Comparison of ENCODE assay signal across 16 cellular contexts in genomic region chr13:51960766-51961165, GRCh38. TPM values are rescaled to one million over a fixed set of nuclear protein-coding genes. Genes with fewer than 3 reads are reported as not detected.
DNase-seq lines count a peak whose midpoint lies in the region; ATAC-seq and TF ChIP-seq lines count a peak whose summit lies in the region.
"Had no signal": no experiment of that assay in that cellular context is flagged by ENCODE, and none has a peak within 500 bp of the region (broad histone marks: within the 10 kb centered on the region; RNA-seq: fewer than 3 reads in every experiment).

No MANE protein-coding gene starts in this region.

- H3K4me3 ChIP-seq in BLaER1 (no peak overlapping the region), colonic mucosa (no peak overlapping the region), transverse colon (no peak overlapping the region)
- H3K4me3 ChIP-seq: BLaER1 treated with 17β-estradiol and CSF1 and Interleukin-3, amounts not matched to agents 10 nM and 100 nM had no signal

- H3K27me3 ChIP-seq in BLaER1 (no peaks in the 10 kb centered on the region), colonic mucosa (no peaks in the 10 kb centered on the region), transverse colon (no peaks in the 10 kb centered on the region)
- H3K27me3 ChIP-seq: BE2C; BLaER1 treated with 17β-estradiol and CSF1 and Interleukin-3, amounts not matched to agents 10 nM and 100 nM had no signal

- no peak for TF ChIP-seq CTCF in colonic mucosa (IDR thresholded peaks at IDR 0.05)
- no peak for TF ChIP-seq CTCF in transverse colon (IDR thresholded peaks at IDR 0.05)

- intact Hi-C loops in colonic mucosa (cut with DNase I), result no loop called here
- intact Hi-C loops in transverse colon (cut with DNase I; ENCODE audit: low total_unique reads), result no loop called here

- H3K4me2 ChIP-seq in BLaER1, result 0 out of 2 replicates have a peak overlapping the region, but pooled peaks have one; percentile 17

- H3K9me3 ChIP-seq in BLaER1 (no peaks in the 10 kb centered on the region), colonic mucosa (no peaks in the 10 kb centered on the region), transverse colon (no peaks in the 10 kb centered on the region)
- H3K9me3 ChIP-seq: BE2C; BLaER1 treated with 17β-estradiol and CSF1 and Interleukin-3, amounts not matched to agents 10 nM and 100 nM had no signal

- ATAC-seq in GM21447 (IDR thresholded peaks at IDR 0.05; ENCODE audit: unreplicated experiment) (no peak), GM21717 (IDR thresholded peaks at IDR 0.05; ENCODE audit: unreplicated experiment) (no peak)
- ATAC-seq: CD8-positive, alpha-beta T cell had no signal

- DNase-seq in colonic mucosa (no peak), myocyte (ENCODE audit: low read depth) (peak; percentile 57), transverse colon (no peak), DMS 273 (lab: John Stamatoyannopoulos, UW; ENCODE audit: unreplicated experiment) (no peak)
- DNase-seq: 8988T; ACHN; BE2C; CD4-positive, alpha-beta T cell; CD8-positive, alpha-beta T cell; DMS79 treated with DMSO at 0.1 percent for 48 hours; GF-D8 had no signal

- no peak for TF ChIP-seq EP300 in transverse colon (IDR thresholded peaks at IDR 0.05; ENCODE audit: low read depth)

- no peaks in the 10 kb centered on the region for H4K20me1 ChIP-seq in BLaER1
- H4K20me1 ChIP-seq: BLaER1 treated with 17β-estradiol and CSF1 and Interleukin-3, amounts not matched to agents 10 nM and 100 nM had no signal

- H3K4me1 ChIP-seq in BLaER1 (peaks cover 15% of the 10 kb centered on the region), colonic mucosa (peaks cover 20% of the 10 kb centered on the region), transverse colon (peaks cover 7 to 64% (median 39%) of the 10 kb centered on the region in 4 donors)
- H3K4me1 ChIP-seq: BE2C had no signal

- no peak for TF ChIP-seq POLR2A in transverse colon (IDR thresholded peaks at IDR 0.05)

- in situ Hi-C loops in transverse colon (cut with MboI; ENCODE audit: low pct_ligation_motif_present in 1 of 4, low pct_unique_long_range_greater_than_20kb in 1 of 4, low sequenced_read_pairs in 3 of 4), result no loop called here

- no peak overlapping the region for H3K27ac ChIP-seq in BLaER1
- peak overlapping the region; percentile 81 for H3K27ac ChIP-seq in colonic mucosa
- peak overlapping the region; percentile 75 to 84 (median 84) for H3K27ac ChIP-seq in transverse colon
- H3K27ac ChIP-seq: BLaER1 treated with 17β-estradiol and CSF1 and Interleukin-3, amounts not matched to agents 10 nM and 100 nM; C4-2B had no signal

- no peak overlapping the region for H3K9ac ChIP-seq in BLaER1
- no peak overlapping the region for H3K9ac ChIP-seq in colonic mucosa (ENCODE audit: low read depth in 2 of 2, low read length in 2 of 2)
- H3K9ac ChIP-seq: BLaER1 treated with 17β-estradiol and CSF1 and Interleukin-3, amounts not matched to agents 10 nM and 100 nM had no signal

- WGBS in transverse colon (ENCODE audit: low coverage in 1 of 2), 2 donors, result 80 to 96% methylated on average over 1 to 4 of the region's 4 CpGs

- H3K36me3 ChIP-seq in BLaER1, result no peaks in the 10 kb centered on the region
- no peaks in the 10 kb centered on the region for H3K36me3 ChIP-seq in colonic mucosa
- no peaks in the 10 kb centered on the region for H3K36me3 ChIP-seq in transverse colon
- H3K36me3 ChIP-seq: BE2C; BLaER1 treated with 17β-estradiol and CSF1 and Interleukin-3, amounts not matched to agents 10 nM and 100 nM had no signal

RNA-seq across cellular contexts. Expression of gene ATP7B, which starts 50.5 kb away (rescaled TPM):
- 10 to 100 TPM; 14.0 to 18.8 TPM for total RNA-seq in colonic mucosa
- total RNA-seq in myocyte, result 2.1 and 3.3 TPM in 2 replicates
- 3.3 TPM for polyA plus RNA-seq in myocyte (2012)
- total RNA-seq in transverse colon, result 10 to 100 TPM; 17.6 to 32.9 (median 22.6) TPM

RNA-seq across cellular contexts. Expression of gene ALG11, which starts 51.4 kb away (rescaled TPM):
- total RNA-seq in colonic mucosa (10 to 100 TPM; 32.4 to 45.0 TPM), myocyte (27.7 and 36.3 TPM in 2 replicates), transverse colon (10 to 100 TPM in 3 of 4 donors, 1 to 10 TPM in 1; 9.0 to 30.6 (median 28.8) TPM)
- 12.9 TPM for polyA plus RNA-seq in myocyte (2012)
